ENCODE assay signal across 8 cellular contexts in genomic region chr19:10315335-10316214, GRCh38. TPM values are rescaled to one million over a fixed set of nuclear protein-coding genes. Genes with fewer than 3 reads are reported as not detected.
DNase-seq lines count a peak whose midpoint lies in the region; ATAC-seq and TF ChIP-seq lines count a peak whose summit lies in the region.

FDX2 (minus strand) TSS chr19:10316015; CDS start chr19:10315996, 19 bp downstream.

- TF ChIP-seq CTCF in GM23338 (conservative IDR thresholded peaks at IDR 0.05; ENCODE audit: low read depth in 2 of 2): no peak
- peak in 1 of 5 experiments; percentile 14 for TF ChIP-seq CTCF in tibial nerve (IDR thresholded peaks at IDR 0.05)

- peaks cover 32% of the 10 kb centered on the region for H3K36me3 Mint-ChIP-seq in GM23338 (ENCODE audit: low read depth)

- DNase-seq in COR-L47 (lab: John Stamatoyannopoulos, UW) (peak; percentile 88), GM23338 (ENCODE audit: low spot score) (peak; percentile 95), NCI-H1105 (lab: John Stamatoyannopoulos, UW) (peak; percentile 90), SW 1271 (lab: John Stamatoyannopoulos, UW) (peak; percentile 42 to 75), cardiac septum (ENCODE audit: low spot score) (peak; percentile 94), pons (ENCODE audit: low spot score) (peak; percentile 75), tibial nerve (ENCODE audit: low spot score in 2 of 2) (peak; percentile 73 to 86)
- peak; percentile 86 for DNase-seq in activated naive CD8-positive, alpha-beta T cell treated with anti-CD3 and anti-CD28 coated beads, Interleukin-2, amount 50 U/mL, for 16 hours (ENCODE audit: low read depth, low spot score)

- no peaks in the 10 kb centered on the region for H3K9me3 Mint-ChIP-seq in GM23338

- peak within 1 kb of the TSS; percentile 92 for H3K4me2 ChIP-seq in GM23338

- peak within 1 kb of the TSS; percentile 94 for H3K4me3 Mint-ChIP-seq in GM23338

- 0 to 1% methylated on average over 40 to 47 of the region's 55 CpGs for WGBS in tibial nerve, 2 donors

- peak; percentile 90 for ATAC-seq in GM23338

- H3K79me2 ChIP-seq in GM23338 (replicated peaks; ENCODE audit: insufficient read depth): peaks cover 6% of the 10 kb centered on the region

- no peaks in the 10 kb centered on the region for H3K9me2 ChIP-seq in GM23338 (ENCODE audit: insufficient read depth)

- peak within 1 kb of the TSS; percentile 96 for H2AFZ ChIP-seq in GM23338

- peaks cover 12% of the 10 kb centered on the region for H3K27me3 Mint-ChIP-seq in GM23338 (ENCODE audit: insufficient read depth, low read depth, poor library complexity)

- H3K27me3 ChIP-seq in GM23338 (ENCODE audit: insufficient read depth): no peaks in the 10 kb centered on the region
- H3K27me3 ChIP-seq in tibial nerve: no peaks in the 10 kb centered on the region

- TF ChIP-seq EP300 in tibial nerve (IDR thresholded peaks at IDR 0.05): peak in 1 of 2 donors; percentile 37

- intact Hi-C loops in cardiac septum (cut with DNase I): no loop called here

- H3K4me1 ChIP-seq in GM23338 (ENCODE audit: insufficient read depth) (peaks cover 12% of the 10 kb centered on the region; the same call in 1 of the 2 replicates), tibial nerve (peaks cover 0 to 18% (median 4%) of the 10 kb centered on the region in 4 donors)

- peaks cover 3% of the 10 kb centered on the region; the same call in 1 of the 2 replicates for H3K36me3 ChIP-seq in GM23338 (ENCODE audit: insufficient read depth)
- peaks cover 0 to 65% (median 25%) of the 10 kb centered on the region in 3 donors for H3K36me3 ChIP-seq in tibial nerve

- H3F3A ChIP-seq in GM23338 (replicated peaks; ENCODE audit: low read depth): peaks cover 12% of the 10 kb centered on the region

- H3K4me3 ChIP-seq in GM23338 (peak within 1 kb of the TSS; percentile 92), tibial nerve (peak within 1 kb of the TSS; percentile 68 to 99 (median 88))

- peak within 1 kb of the TSS; percentile 92 for H3K27ac Mint-ChIP-seq in GM23338

- no peaks in the 10 kb centered on the region for H3K9me3 ChIP-seq in tibial nerve

- peaks cover 3% of the 10 kb centered on the region; the same call in 1 of the 2 replicates for H4K20me1 ChIP-seq in GM23338 (replicated peaks; ENCODE audit: insufficient read depth)

- H3K4me1 Mint-ChIP-seq in GM23338: peaks cover 13% of the 10 kb centered on the region; the same call in 2 of the 3 replicates

- no peak for TF ChIP-seq POLR2A in tibial nerve (IDR thresholded peaks at IDR 0.05)

- H3K27ac ChIP-seq in GM23338 (ENCODE audit: low read depth) (peak within 1 kb of the TSS; percentile 83; the same call in 1 of the 2 replicates), tibial nerve (peak within 1 kb of the TSS; percentile 19 to 79 (median 46))

TF ChIP-seq in GM23338, 12 proteins besides CTCF, POLR2A, EP300 and RAD21:
- TF ChIP-seq ETS1 (IDR thresholded peaks at IDR 0.05) (0 out of 2 replicates have a peak, but pooled peaks have one; percentile 35), POLR2AphosphoS5 (IDR thresholded peaks at IDR 0.05; ENCODE audit: low read depth) (peak; percentile 86), ZNF114 (CRISPR knock-in tag; IDR thresholded peaks at IDR 0.05) (no peak), REST (IDR thresholded peaks at IDR 0.05; ENCODE audit: unreplicated experiment) (no peak)

RNA-seq across cellular contexts. Expression of gene FDX2, which starts in this region (rescaled TPM):
- 27.3 and 28.7 TPM in 2 replicates for total RNA-seq in GM23338 (2014; rRNA removed; shearing (Covaris generic))
- polyA plus RNA-seq in GM23338 (2016; fragmentation: Nextera tagmentation; extraction: Ambion mirVana): 29.7 and 35.0 TPM in 2 replicates
- total RNA-seq in cardiac septum (16.9 TPM), tibial nerve (10 to 100 TPM; 10.0 to 29.1 (median 18.2) TPM)

Comparison
In these comparisons a context has a peak if more than half of its experiments do, and no peak if none do; other contexts are left out.
1. Peak in every context shown above with its lines: DNase-seq, ATAC-seq, H3K4me3 ChIP-seq and H3K27ac ChIP-seq.